ENCODE assay signal across 11 cellular contexts in the genomic region with DNA sequence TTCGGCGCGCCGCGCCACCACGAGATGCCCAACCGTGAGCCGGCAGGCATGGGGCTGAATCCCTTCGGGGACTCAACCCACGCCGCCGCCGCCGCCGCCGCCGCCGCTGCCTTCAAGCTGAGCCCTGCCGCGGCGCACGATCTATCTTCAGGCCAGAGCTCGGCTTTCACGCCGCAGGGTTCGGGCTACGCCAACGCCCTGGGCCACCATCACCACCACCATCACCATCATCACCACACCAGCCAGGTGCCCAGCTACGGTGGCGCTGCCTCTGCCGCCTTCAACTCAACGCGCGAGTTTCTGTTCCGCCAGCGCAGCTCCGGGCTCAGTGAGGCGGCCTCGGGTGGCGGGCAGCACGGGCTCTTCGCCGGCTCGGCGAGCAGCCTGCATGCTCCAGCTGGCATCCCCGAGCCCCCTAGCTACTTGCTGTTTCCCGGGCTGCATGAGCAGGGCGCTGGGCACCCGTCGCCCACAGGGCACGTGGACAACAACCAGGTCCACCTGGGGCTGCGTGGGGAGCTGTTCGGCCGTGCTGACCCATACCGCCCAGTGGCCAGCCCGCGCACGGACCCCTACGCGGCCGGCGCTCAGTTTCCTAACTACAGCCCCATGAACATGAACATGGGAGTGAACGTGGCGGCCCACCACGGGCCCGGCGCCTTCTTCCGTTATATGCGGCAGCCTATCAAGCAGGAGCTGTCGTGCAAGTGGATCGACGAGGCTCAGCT. TPM values are rescaled to one million over a fixed set of nuclear protein-coding genes. Genes with fewer than 3 reads are reported as not detected.
DNase-seq lines count a peak whose midpoint lies in the region; TF ChIP-seq lines count a peak whose summit lies in the region.
"Had no signal": no experiment of that assay in that cellular context is flagged by ENCODE, and none has a peak within 500 bp of the region (broad histone marks: within the 10 kb centered on the region; RNA-seq: fewer than 3 reads in every experiment).

No MANE protein-coding gene starts in this region.

- peaks cover 0 to 100% (median 27%) of the 10 kb centered on the region in 4 donors for H3K27me3 ChIP-seq in esophagus squamous epithelium

- no peak overlapping the region for H3K27ac ChIP-seq in esophagus squamous epithelium

- TF ChIP-seq POLR2A in esophagus squamous epithelium (IDR thresholded peaks at IDR 0.05), result no peak

- H3K4me1 ChIP-seq in esophagus squamous epithelium, result peaks cover 7 to 46% (median 8%) of the 10 kb centered on the region in 3 donors

- peaks cover 0 to 5% (median 0%) of the 10 kb centered on the region in 3 donors for H3K9me3 ChIP-seq in esophagus squamous epithelium

- intact Hi-C loops in esophagus squamous epithelium (cut with DNase I), result no loop called here

- H3K36me3 ChIP-seq in esophagus squamous epithelium, result no peaks in the 10 kb centered on the region

- 5 to 34% methylated on average over 4 to 7 of the region's 72 CpGs for WGBS in esophagus squamous epithelium, 2 donors

- peak; percentile 13 to 38 for DNase-seq in NCI-H524 (lab: John Stamatoyannopoulos, UW)
- DNase-seq in NCI-H524 treated with DMSO at 0.1 percent for 48 hours (lab: John Stamatoyannopoulos, UW), result no peak
- peak; percentile 2 for DNase-seq in NCI-H1105 (lab: John Stamatoyannopoulos, UW)
- DNase-seq in esophagus squamous epithelium (lab: John Stamatoyannopoulos, UW), result no peak
- DNase-seq in retina, result peak; percentile 76
- DNase-seq in OCI-M2 (lab: John Stamatoyannopoulos, UW; ENCODE audit: unreplicated experiment), result no peak
- no peak for DNase-seq in stimulated activated CD4-positive, alpha-beta T cell treated with anti-CD3 and anti-CD28 coated beads, Interleukin-2, amount 100 ng/mL, for 48 hours
- DNase-seq in iPS-NIHi7 (ENCODE audit: extremely low spot score), result no peak
- DNase-seq: ACHN; effector CD4-positive, alpha-beta T cell; left cardiac atrium had no signal

- TF ChIP-seq CTCF in esophagus squamous epithelium (IDR thresholded peaks at IDR 0.05), result no peak

- peak overlapping the region; percentile 2 to 68 (median 46) for H3K4me3 ChIP-seq in esophagus squamous epithelium

RNA-seq across cellular contexts. Expression of a gene that starts 1.0 kb away (rescaled TPM):
- total RNA-seq in esophagus squamous epithelium, result not detected
- total RNA-seq: left cardiac atrium had no signal

Comparison
In these comparisons a context has a peak if more than half of its experiments do, and no peak if none do; other contexts are left out.
1. DNase-seq: peak in NCI-H524 (2 of 2), NCI-H1105 (single experiment) and retina (single experiment); none in NCI-H524 treated with DMSO at 0.1 percent for 48 hours (single experiment), esophagus squamous epithelium (single experiment), OCI-M2 (single experiment), stimulated activated CD4-positive, alpha-beta T cell treated with anti-CD3 and anti-CD28 coated beads, Interleukin-2, amount 100 ng/mL, for 48 hours (0 of 2) and iPS-NIHi7 (single experiment).